In genomic region chr2:61538920-61539559, GRCh38 we compare ENCODE assay signal across 8 cellular contexts. TPM values are rescaled to one million over a fixed set of nuclear protein-coding genes. Genes with fewer than 3 reads are reported as not detected.
DNase-seq lines count a peak whose midpoint lies in the region; TF ChIP-seq lines count a peak whose summit lies in the region.

No MANE protein-coding gene starts in this region.

- no peak for TF ChIP-seq POLR2A in esophagus muscularis mucosa (IDR thresholded peaks at IDR 0.05; ENCODE audit: low read depth)

- TF ChIP-seq CTCF in BJ (IDR thresholded peaks at IDR 0.05; ENCODE audit: insufficient read depth, low read depth, low read length) (no peak), esophagus muscularis mucosa (IDR thresholded peaks at IDR 0.05) (no peak)

- no peak for DNase-seq in BJ (ENCODE audit: low read depth)
- DNase-seq in HEK293T (ENCODE audit: extremely low spot score) = peak; percentile 10
- DNase-seq in NCI-H510A (lab: John Stamatoyannopoulos, UW) = peak; percentile 12
- DNase-seq in activated CD8-positive, alpha-beta memory T cell treated with anti-CD3 and anti-CD28 coated beads, Interleukin-2, amount 50 U/mL, for 48 hours = peak; percentile 70
- peak; percentile 92 for DNase-seq in esophagus muscularis mucosa (ENCODE audit: extremely low spot score)
- peak in 39 of 56 donors; percentile 6 to 68 (median 40) for DNase-seq in nucleus accumbens (lab: John Stamatoyannopoulos, UW)
- DNase-seq in HPDE6-E6E7 (ENCODE audit: extremely low spot score) = no peak

- H3K9me3 ChIP-seq in esophagus muscularis mucosa = no peaks in the 10 kb centered on the region
- no peaks in the 10 kb centered on the region for H3K9me3 ChIP-seq in thymus (ENCODE audit: control insufficient read depth)

- H3K36me3 ChIP-seq in BJ (ENCODE audit: control insufficient read depth, insufficient read depth, low read length) (no peaks in the 10 kb centered on the region), esophagus muscularis mucosa (no peaks in the 10 kb centered on the region), thymus (ENCODE audit: control insufficient read depth, insufficient read depth) (no peaks in the 10 kb centered on the region)

- no peaks in the 10 kb centered on the region for H3K27me3 ChIP-seq in BJ (ENCODE audit: control insufficient read depth, insufficient read depth, low read length)
- no peaks in the 10 kb centered on the region for H3K27me3 ChIP-seq in esophagus muscularis mucosa
- H3K27me3 ChIP-seq in thymus (ENCODE audit: control insufficient read depth, insufficient read depth) = no peaks in the 10 kb centered on the region

- peaks cover 16 to 27% (median 25%) of the 10 kb centered on the region in 4 donors for H3K4me1 ChIP-seq in esophagus muscularis mucosa
- H3K4me1 ChIP-seq in thymus (ENCODE audit: control insufficient read depth, insufficient read depth, low read length) = peaks cover 11% of the 10 kb centered on the region

- POLR2A ChIA-PET in BJ (lab: Charles Lee) = no interaction called here
- POLR2A ChIA-PET in HEK293T (lab: Yijun Ruan, JAX) = interaction anchor here (0.6 to 2.6 kb wide), 13 partner anchors 9 to 224 kb away, joined by 3 to 13 read pairs (median 6); partner anchors contain the start of gene USP34

- WGBS in esophagus muscularis mucosa = 2% methylated on average over 16 of the region's 19 CpGs
- 5% methylated on average over 19 of the region's 19 CpGs for WGBS in thymus

- H3K27ac ChIP-seq in esophagus muscularis mucosa (replicated peaks in 1 of 4) = peak overlapping the region; percentile 92 to 97 (median 95)
- peak overlapping the region; percentile 100 for H3K27ac ChIP-seq in thymus (ENCODE audit: low read depth)

- H3K4me3 ChIP-seq in BJ (ENCODE audit: low read depth, low read length) = peak overlapping the region; percentile 96
- H3K4me3 ChIP-seq in esophagus muscularis mucosa = peak overlapping the region; percentile 65 to 86 (median 76)
- peak overlapping the region; percentile 94 for H3K4me3 ChIP-seq in thymus (ENCODE audit: low read length)

- intact Hi-C loops in esophagus muscularis mucosa (cut with DNase I) = loop anchor here (5.0 to 10.0 kb wide), 4 partner anchors 67 to 346 kb away; partner anchors contain the start of genes CCT4 and USP34

- CTCF ChIA-PET in BJ (lab: Yijun Ruan, JAX) (interaction anchor here (1.4 kb wide), 1 partner anchor 26 kb away, joined by 4 read pairs; no protein-coding TSS in a partner anchor), HEK293T (lab: Yijun Ruan, JAX) (no interaction called here)

- TF ChIP-seq EP300 in esophagus muscularis mucosa (IDR thresholded peaks at IDR 0.05) = no peak

TF ChIP-seq in HEK293T, 16 proteins besides CTCF, POLR2A, EP300 and RAD21:
- TF ChIP-seq PKNOX1 (IDR thresholded peaks at IDR 0.05) (peak; percentile 73; the same call in 1 of the 2 replicates), FOXA1 (IDR thresholded peaks at IDR 0.05) (no peak), L3MBTL2 (conservative IDR thresholded peaks at IDR 0.05) (peak; percentile 82)

RNA-seq across cellular contexts. Expression of gene XPO1, which starts 0.9 kb away (rescaled TPM):
- polyA plus RNA-seq in BJ (2011; rRNA removed) (39.1 and 89.7 TPM in 2 replicates), thymus (174 TPM)
- polyA minus RNA-seq in BJ (2011; rRNA and poly(A)+ RNA removed) = 44.3 and 45.4 TPM in 2 replicates
- 100 to 1,000 TPM in 1 of 4 donors, 10 to 100 TPM in 3; 55.8 to 117 (median 65.4) TPM for total RNA-seq in esophagus muscularis mucosa

Comparison
In these comparisons a context has a peak if more than half of its experiments do, and no peak if none do; other contexts are left out.
1. DNase-seq: peak in HEK293T (single experiment), NCI-H510A (single experiment), activated CD8-positive, alpha-beta memory T cell treated with anti-CD3 and anti-CD28 coated beads, Interleukin-2, amount 50 U/mL, for 48 hours (single experiment), esophagus muscularis mucosa (single experiment) and nucleus accumbens (39 of 56); none in BJ (single experiment) and HPDE6-E6E7 (single experiment).
2. Peak in every context shown above with its lines, with median percentiles within 50 percentile points of each other: H3K4me3 ChIP-seq.